Comparison of ENCODE assay signal across 36 cellular contexts in the genomic region with DNA sequence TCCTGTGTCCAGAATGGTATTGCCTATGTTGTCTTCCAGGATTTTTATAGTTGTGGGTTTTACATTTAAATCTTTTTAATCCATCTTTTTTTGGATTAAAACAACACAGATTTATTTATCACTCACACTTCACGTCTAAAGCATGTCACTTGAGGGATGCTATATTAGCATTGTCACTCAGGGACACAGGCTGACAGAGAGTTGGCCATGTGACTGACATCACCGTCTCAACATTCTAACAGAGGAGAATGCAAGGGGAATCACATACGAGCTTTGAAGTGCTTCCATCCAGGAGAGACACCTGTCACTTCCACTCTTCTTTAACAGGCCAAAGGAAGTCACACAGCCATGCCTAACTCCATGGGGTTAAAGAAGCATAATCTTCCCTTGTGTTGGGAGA.
"Had no signal": no experiment of that assay in that cellular context is flagged by ENCODE, and none has a peak within 500 bp of the region (broad histone marks: within the 10 kb centered on the region; RNA-seq: fewer than 3 reads in every experiment).

No MANE protein-coding gene starts in this region.

- DNase-seq: Karpas-422, Kasumi-1, KG1, MG63, MM.1S, MV-4-11, NCI-H1048, NCI-H1092, NCI-H1092 treated with DMSO at 0.1 percent for 48 hours, NCI-H1105, NCI-H1105 treated with DMSO at 0.1 percent for 48 hours, NCI-H1417, NCI-H1417 treated with DMSO at 0.1 percent for 48 hours, NCI-H1436, NCI-H1436 treated with DMSO at 0.1 percent for 48 hours, NCI-H146, NCI-H1694, NCI-H1694 treated with DMSO at 0.1 percent for 48 hours, NCI-H187, NCI-H187 treated with DMSO at 0.1 percent for 48 hours, NCI-H1930, NCI-H2029, NCI-H2029 treated with DMSO at 0.1 percent for 48 hours, NCI-H2081, NCI-H2081 treated with DMSO at 0.1 percent for 48 hours, NCI-H2107, NCI-H2171, NCI-H2171 treated with DMSO at 0.1 percent for 48 hours, NCI-H2227 treated with DMSO at 0.1 percent for 48 hours, NCI-H226, NCI-H345, NCI-H446, NCI-H446 treated with DMSO at 0.1 percent for 48 hours, NCI-H510A, NCI-H510A treated with DMSO at 0.1 percent for 48 hours had no signal

- H3K9ac ChIP-seq: KMS-11 had no signal

- H3K4me2 ChIP-seq: KMS-11 had no signal

- H3K36me3 ChIP-seq: MG63 had no signal

- H3K9me3 ChIP-seq: MG63 had no signal

- H3K27me3 ChIP-seq: MG63 had no signal

- H3K4me3 ChIP-seq: MG63 had no signal

- H3K27ac ChIP-seq: KMS-11 had no signal
